ENCODE assay signal across 9 cellular contexts in genomic region chr3:14988988-14989394, GRCh38. TPM values are rescaled to one million over a fixed set of nuclear protein-coding genes. Genes with fewer than 3 reads are reported as not detected.
DNase-seq lines count a peak whose midpoint lies in the region; ATAC-seq and FAIRE-seq lines count a peak whose summit lies in the region.
"Had no signal": no experiment of that assay in that cellular context is flagged by ENCODE, and none has a peak within 500 bp of the region (broad histone marks: within the 10 kb centered on the region; RNA-seq: fewer than 3 reads in every experiment).

No MANE protein-coding gene starts in this region.

- H3K27ac Mint-ChIP-seq in activated naive CD4-positive, alpha-beta T cell treated with anti-CD3 and anti-CD28 coated beads, Interleukin-2, amount 50 U/mL, for 72 hours = peak overlapping the region in 1 of 2 donors; percentile 3

- in situ Hi-C loops in G401 (cut with HindIII; ENCODE audit: low sequenced_read_pairs) = no loop called here

- peak; percentile 72 for DNase-seq in GM18507 (ENCODE audit: extremely low spot score, insufficient read length, low read depth)
- DNase-seq in activated naive CD4-positive, alpha-beta T cell treated with anti-CD3 and anti-CD28 coated beads, Interleukin-2, amount 50 U/mL, for 72 hours (ENCODE audit: low spot score in 2 of 2) = peak in 1 of 2 donors; percentile 59
- DNase-seq in urothelium cell line (ENCODE audit: low spot score) = peak; percentile 7
- no peak for DNase-seq in T1000 (lab: John Stamatoyannopoulos, UW)
- no peak for DNase-seq in aorta
- no peak for DNase-seq in G401 (ENCODE audit: low spot score)

- intact Hi-C loops in aorta (cut with DNase I) = no loop called here

- peaks cover 0 to 7% of the 10 kb centered on the region in 2 donors for H3K9me3 Mint-ChIP-seq in activated naive CD4-positive, alpha-beta T cell treated with anti-CD3 and anti-CD28 coated beads, Interleukin-2, amount 50 U/mL, for 72 hours

- ATAC-seq in GM21447 (IDR thresholded peaks at IDR 0.05; ENCODE audit: unreplicated experiment) (peak; percentile 100), HG03565 (IDR thresholded peaks at IDR 0.05; ENCODE audit: unreplicated experiment) (peak; percentile 98), aorta (ENCODE audit: low FRiP score) (no peak)
- ATAC-seq in activated naive CD4-positive, alpha-beta T cell treated with anti-CD3 and anti-CD28 coated beads, Interleukin-2, amount 50 U/mL, for 72 hours = peak; percentile 100

- H3K9me3 ChIP-seq in aorta (ENCODE audit: control insufficient read depth, low read length) = no peaks in the 10 kb centered on the region
- H3K9me3 ChIP-seq: SJSA1 had no signal

- H3K36me3 ChIP-seq in aorta (ENCODE audit: control insufficient read depth in 1 of 2, insufficient read depth in 2 of 2, low read length in 1 of 2) = no peaks in the 10 kb centered on the region
- H3K36me3 ChIP-seq: SJSA1 had no signal

- H3K4me1 ChIP-seq in aorta (ENCODE audit: control insufficient read depth in 1 of 2, insufficient read depth in 2 of 2, low read length in 2 of 2) = peaks cover 5 to 8% of the 10 kb centered on the region in 2 donors
- H3K4me1 ChIP-seq: SJSA1 had no signal

- WGBS in aorta, 2 donors = 94 to 97% methylated on average over 3 of the region's 3 CpGs

- no peaks in the 10 kb centered on the region for H3K27me3 ChIP-seq in aorta (ENCODE audit: control insufficient read depth in 1 of 2, insufficient read depth in 2 of 2, low read length in 1 of 2)
- H3K27me3 ChIP-seq: SJSA1 had no signal

- H3K36me3 Mint-ChIP-seq in activated naive CD4-positive, alpha-beta T cell treated with anti-CD3 and anti-CD28 coated beads, Interleukin-2, amount 50 U/mL, for 72 hours = peaks cover 7 to 9% of the 10 kb centered on the region in 2 donors

- no peak overlapping the region for H3K4me3 ChIP-seq in aorta (ENCODE audit: low read length in 2 of 2)
- H3K4me3 ChIP-seq: SJSA1 had no signal

- peak; percentile 98 for FAIRE-seq in GM18507 (lab: Jason Lieb, UNC)
- no peak for FAIRE-seq in urothelium cell line (lab: Jason Lieb, UNC)

- H3K27ac ChIP-seq in aorta (ENCODE audit: low read depth in 1 of 2, low read length in 2 of 2) = no peak overlapping the region
- H3K27ac ChIP-seq: SJSA1 had no signal

RNA-seq across cellular contexts. Expression of gene NR2C2, which starts 41.6 kb away (rescaled TPM):
- total RNA-seq in activated naive CD4-positive, alpha-beta T cell treated with anti-CD3 and anti-CD28 coated beads, Interleukin-2, amount 50 U/mL, for 72 hours = 10 to 100 TPM; 51.8 to 70.7 TPM
- total RNA-seq in aorta = 10 to 100 TPM; 51.8 to 55.7 TPM
- polyA plus RNA-seq in aorta = 10 to 100 TPM in 1 of 2 donors, 1 to 10 TPM in 1; 4.3 to 13.0 TPM
- 6.9 and 8.5 TPM in 2 replicates for total RNA-seq in G401 (2014; rRNA removed; shearing (Covaris generic))

Comparison
In these comparisons a context has a peak if more than half of its experiments do, and no peak if none do; other contexts are left out.
1. DNase-seq: peak in GM18507 (single experiment) and urothelium cell line (single experiment); none in T1000 (single experiment), aorta (0 of 2) and G401 (single experiment).